Comparison of ENCODE assay signal across 8 cellular contexts in the genomic region with DNA sequence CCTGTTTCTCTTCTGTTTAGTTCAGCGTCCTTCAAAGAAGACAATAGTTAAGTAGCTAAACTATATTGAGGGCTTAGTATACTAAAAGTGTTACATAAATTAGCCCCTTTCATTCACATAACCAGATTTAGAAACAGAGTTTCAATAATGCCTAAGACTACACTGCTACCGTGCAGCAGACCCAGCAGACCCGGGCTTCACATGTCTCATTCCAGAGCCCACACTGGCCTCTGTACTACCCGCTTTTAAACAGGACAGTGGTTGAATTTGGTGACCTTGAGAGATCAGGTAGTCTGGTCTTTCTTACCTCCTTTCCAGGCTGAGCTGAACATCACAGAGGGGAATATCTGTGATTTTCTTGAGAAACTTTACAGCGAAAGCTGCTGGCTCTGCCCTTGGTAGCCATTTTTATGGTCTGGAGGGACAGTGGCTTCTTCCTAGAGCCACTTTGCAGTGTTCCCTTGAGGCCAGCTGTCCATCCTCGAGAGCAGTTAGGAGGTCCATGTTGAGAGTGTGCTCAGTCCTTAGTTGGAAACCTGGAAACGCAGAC. TPM values are rescaled to one million over a fixed set of nuclear protein-coding genes. Genes with fewer than 3 reads are reported as not detected.
DNase-seq lines count a peak whose midpoint lies in the region; ATAC-seq and TF ChIP-seq lines count a peak whose summit lies in the region.

No MANE protein-coding gene starts in this region.

- H3K27me3 Mint-ChIP-seq in HFFc6 (ENCODE audit: insufficient read depth) (no peaks in the 10 kb centered on the region), naive B cell (no peaks in the 10 kb centered on the region), glutamatergic neuron (ENCODE audit: unreplicated experiment) (peaks cover 4% of the 10 kb centered on the region)
- no peaks in the 10 kb centered on the region for H3K27me3 Mint-ChIP-seq in activated naive CD8-positive, alpha-beta T cell treated with anti-CD3 and anti-CD28 coated beads, Interleukin-2, amount 50 U/mL, for 24 hours

- peak overlapping the region; percentile 94 for H3K4me2 ChIP-seq in BLaER1

- H3K36me3 Mint-ChIP-seq in HFFc6 (ENCODE audit: low read depth) (peaks cover 4% of the 10 kb centered on the region; the same call in 1 of the 2 replicates), naive B cell (peaks cover 0 to 7% of the 10 kb centered on the region in 2 donors), glutamatergic neuron (ENCODE audit: unreplicated experiment) (no peaks in the 10 kb centered on the region)
- H3K36me3 Mint-ChIP-seq in activated naive CD8-positive, alpha-beta T cell treated with anti-CD3 and anti-CD28 coated beads, Interleukin-2, amount 50 U/mL, for 24 hours (ENCODE audit: low read depth) = peaks cover 28% of the 10 kb centered on the region

- no peak for ATAC-seq in activated naive CD8-positive, alpha-beta T cell treated with anti-CD3 and anti-CD28 coated beads, Interleukin-2, amount 50 U/mL, for 24 hours
- ATAC-seq in naive B cell (ENCODE audit: low read depth in 2 of 2) = no peak
- no peak for ATAC-seq in GM21619 (IDR thresholded peaks at IDR 0.05; ENCODE audit: unreplicated experiment)
- ATAC-seq in HG03175 (IDR thresholded peaks at IDR 0.05; ENCODE audit: unreplicated experiment) = no peak

- H3K9me3 Mint-ChIP-seq in HFFc6 = no peaks in the 10 kb centered on the region
- H3K9me3 Mint-ChIP-seq in activated naive CD8-positive, alpha-beta T cell treated with anti-CD3 and anti-CD28 coated beads, Interleukin-2, amount 50 U/mL, for 24 hours = no peaks in the 10 kb centered on the region
- H3K9me3 Mint-ChIP-seq in naive B cell = no peaks in the 10 kb centered on the region
- H3K9me3 Mint-ChIP-seq in glutamatergic neuron (ENCODE audit: unreplicated experiment) = peaks cover 2% of the 10 kb centered on the region

- H3K4me3 Mint-ChIP-seq in HFFc6 = peak overlapping the region; percentile 72
- peak overlapping the region; percentile 68 for H3K4me3 Mint-ChIP-seq in activated naive CD8-positive, alpha-beta T cell treated with anti-CD3 and anti-CD28 coated beads, Interleukin-2, amount 50 U/mL, for 24 hours
- peak overlapping the region; percentile 64 to 90 (median 82) for H3K4me3 Mint-ChIP-seq in naive B cell
- no peak overlapping the region for H3K4me3 Mint-ChIP-seq in glutamatergic neuron (ENCODE audit: unreplicated experiment)

- no peaks in the 10 kb centered on the region for H3K27me3 ChIP-seq in BLaER1

- no peaks in the 10 kb centered on the region for H3K36me3 ChIP-seq in BLaER1

- peak overlapping the region; percentile 60 for H3K4me3 ChIP-seq in BLaER1

- no peak for TF ChIP-seq CTCF in HFFc6 (IDR thresholded peaks at IDR 0.05)
- no peak for TF ChIP-seq CTCF in glutamatergic neuron (IDR thresholded peaks at IDR 0.05; ENCODE audit: partially characterized antibody, unreplicated experiment)

- H3K9me3 ChIP-seq in BLaER1 = no peaks in the 10 kb centered on the region

- peak overlapping the region; percentile 93 for H3K9ac ChIP-seq in BLaER1

- H3K27ac ChIP-seq in BLaER1 = peak overlapping the region; percentile 97

- peaks cover 90% of the 10 kb centered on the region for H3K4me1 Mint-ChIP-seq in HFFc6 (ENCODE audit: low read depth)
- peaks cover 97% of the 10 kb centered on the region for H3K4me1 Mint-ChIP-seq in activated naive CD8-positive, alpha-beta T cell treated with anti-CD3 and anti-CD28 coated beads, Interleukin-2, amount 50 U/mL, for 24 hours
- peaks cover 85 to 100% (median 96%) of the 10 kb centered on the region in 3 donors for H3K4me1 Mint-ChIP-seq in naive B cell
- H3K4me1 Mint-ChIP-seq in glutamatergic neuron (ENCODE audit: low read depth, unreplicated experiment) = peaks cover 10% of the 10 kb centered on the region

- no peak for DNase-seq in HFFc6
- no peak for DNase-seq in activated naive CD8-positive, alpha-beta T cell treated with anti-CD3 and anti-CD28 coated beads, Interleukin-2, amount 50 U/mL, for 24 hours
- no peak for DNase-seq in naive B cell
- no peak for DNase-seq in glutamatergic neuron
- no peak for DNase-seq in NCI-H226

- H3K27ac Mint-ChIP-seq in HFFc6 (peak overlapping the region; percentile 96), naive B cell (peak overlapping the region; percentile 93 to 99 (median 98)), glutamatergic neuron (ENCODE audit: unreplicated experiment) (no peak overlapping the region)
- H3K27ac Mint-ChIP-seq in activated naive CD8-positive, alpha-beta T cell treated with anti-CD3 and anti-CD28 coated beads, Interleukin-2, amount 50 U/mL, for 24 hours = peak overlapping the region; percentile 94

- H3K4me1 ChIP-seq in BLaER1 = peaks cover 100% of the 10 kb centered on the region

- H4K20me1 ChIP-seq in BLaER1 = no peaks in the 10 kb centered on the region

RNA-seq across cellular contexts. Expression of a gene that starts 56.5 kb away (rescaled TPM):
- 1 to 10 TPM; 3.8 to 5.6 (median 4.9) TPM for total RNA-seq in HFFc6 (2021; fragmentation: NEBNext Ultra II Directional; extraction: Animal tissue kit (Norgen Biotek cat#: 25700))
- polyA plus RNA-seq in naive B cell (ENCODE audit: low read depth in 6 of 6) = 1 to 10 TPM; 1.5 to 3.1 (median 1.9) TPM
- 0.81 TPM for total RNA-seq in glutamatergic neuron (ENCODE audit: unreplicated experiment)
